ENCODE assay signal across 11 cellular contexts in the genomic region with DNA sequence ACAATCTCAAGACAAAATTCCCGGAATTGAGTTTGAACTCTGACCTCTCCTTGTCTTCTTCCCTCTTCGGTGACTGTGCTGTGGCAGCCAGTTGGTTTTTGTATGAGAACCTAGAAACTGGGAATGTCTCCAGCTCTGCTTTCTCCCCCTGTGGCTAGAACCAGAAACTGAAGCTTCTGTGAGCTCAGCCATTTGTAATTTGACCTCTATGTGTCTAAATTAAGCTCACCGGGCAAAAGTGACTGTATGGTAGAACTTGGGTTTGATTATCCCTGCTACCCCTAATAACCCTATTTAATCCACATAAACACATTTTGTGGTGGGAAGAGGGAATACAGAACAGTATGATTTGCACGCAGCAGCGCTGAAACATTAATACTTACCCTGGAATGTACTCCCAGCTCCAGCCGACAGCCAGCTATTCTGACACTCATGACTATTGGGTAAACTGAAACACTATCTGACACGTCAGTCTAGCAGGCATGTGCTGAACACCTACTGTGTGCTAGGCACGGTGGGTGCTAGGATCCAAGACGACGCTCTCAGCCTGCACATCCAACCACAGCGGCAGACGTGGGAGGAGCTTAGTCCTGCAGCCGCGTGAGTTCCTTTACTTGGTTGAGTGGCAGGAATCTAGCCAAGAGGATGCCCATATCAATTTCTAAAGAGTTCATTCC.
DNase-seq lines count a peak whose midpoint lies in the region; TF ChIP-seq lines count a peak whose summit lies in the region.
"Had no signal": no experiment of that assay in that cellular context is flagged by ENCODE, and none has a peak within 500 bp of the region (broad histone marks: within the 10 kb centered on the region; RNA-seq: fewer than 3 reads in every experiment).

No MANE protein-coding gene starts in this region.

- H2AFZ ChIP-seq in SK-N-SH (ENCODE audit: low read depth), result no peak overlapping the region

- no peak overlapping the region for H3K4me2 ChIP-seq in SK-N-SH

- H3K9ac ChIP-seq in SK-N-SH, result no peak overlapping the region

- in situ Hi-C loops in astrocyte of the spinal cord (cut with HindIII; ENCODE audit: low sequenced_read_pairs), result no loop called here

- H3F3A ChIP-seq in SK-N-SH (replicated peaks; ENCODE audit: insufficient read depth), result no peaks in the 10 kb centered on the region

- no peaks in the 10 kb centered on the region for H3K79me2 ChIP-seq in SK-N-SH (ENCODE audit: insufficient read depth)

- no peak for TF ChIP-seq EP300 in SK-N-SH (IDR thresholded peaks at IDR 0.05; ENCODE audit: borderline replicate concordance in 1 of 2, low read depth in 1 of 2, low read length in 1 of 2)

- no peak overlapping the region for H3K4me3 Mint-ChIP-seq in immature natural killer cell

- no peak for TF ChIP-seq RAD21 in SK-N-SH (IDR thresholded peaks at IDR 0.05; ENCODE audit: low read length)

- H3K36me3 ChIP-seq in HEK293 (ENCODE audit: control insufficient read depth in 2 of 2, insufficient read depth in 1 of 2, low read length in 2 of 2) (no peaks in the 10 kb centered on the region), SK-N-SH (replicated peaks in 1 of 2; ENCODE audit: control insufficient read depth in 1 of 2, insufficient read depth in 2 of 2, low read length in 1 of 2) (no peaks in the 10 kb centered on the region)

- no peaks in the 10 kb centered on the region for H3K4me1 ChIP-seq in HEK293 (ENCODE audit: control insufficient read depth, insufficient read depth, low read length)
- H3K4me1 ChIP-seq in SK-N-SH (ENCODE audit: control insufficient read depth in 1 of 2, insufficient read depth in 2 of 2, low read depth in 1 of 2, low read length in 1 of 2), result no peaks in the 10 kb centered on the region

- TF ChIP-seq CTCF in HEK293 (tag by site-specific recombination; IDR thresholded peaks at IDR 0.05) (no peak), astrocyte of the spinal cord (IDR thresholded peaks at IDR 0.05; ENCODE audit: low read depth, low read length) (peak; percentile 15), SK-N-SH (IDR thresholded peaks at IDR 0.05) (no peak)

- POLR2A ChIA-PET in HEK293 (lab: Yijun Ruan, JAX), result no interaction called here
- POLR2A ChIA-PET in SK-N-SH (lab: Yijun Ruan, JAX), result no interaction called here

- H3K9me3 ChIP-seq in HEK293 (ENCODE audit: control insufficient read depth, insufficient read depth, low read depth, low read length) (no peaks in the 10 kb centered on the region), SK-N-SH (no peaks in the 10 kb centered on the region)

- H3K27me3 Mint-ChIP-seq in immature natural killer cell (ENCODE audit: low read depth in 3 of 3), result peaks cover 0 to 5% (median 0%) of the 10 kb centered on the region in 3 donors

- CTCF ChIA-PET in HEK293 (lab: Yijun Ruan, JAX) (interaction anchor here (0.6 to 1.1 kb wide), 3 partner anchors 13 to 439 kb away, joined by 3 to 4 read pairs (median 3); no protein-coding TSS in a partner anchor), SK-N-SH (lab: Yijun Ruan, JAX) (interaction anchor here (1.0 to 1.4 kb wide), 3 partner anchors 10 to 109 kb away, joined by 3 read pairs; no protein-coding TSS in a partner anchor)

- H4K20me1 ChIP-seq in SK-N-SH (ENCODE audit: insufficient read depth), result no peaks in the 10 kb centered on the region

- H3K4me1 Mint-ChIP-seq in immature natural killer cell, result peaks cover 9 to 19% of the 10 kb centered on the region in 2 donors

- peak; percentile 83 for DNase-seq in astrocyte of the spinal cord (ENCODE audit: low read depth, low spot score)
- peak; percentile 76 for DNase-seq in iPS-NIHi7 (ENCODE audit: extremely low spot score)
- DNase-seq in smooth muscle cell of the brain vasculature (ENCODE audit: low read depth, low spot score), result peak; percentile 69
- no peak for DNase-seq in immature natural killer cell
- no peak for DNase-seq in NCI-H1436 treated with DMSO at 0.1 percent for 48 hours (lab: John Stamatoyannopoulos, UW)
- no peak for DNase-seq in SK-N-SH
- DNase-seq: GDM1, kidney glomerular epithelial cell, NCI-H1694 had no signal

- no peaks in the 10 kb centered on the region for H3K27me3 ChIP-seq in SK-N-SH (ENCODE audit: insufficient read depth)

- WGBS in SK-N-SH (ENCODE audit: low lambda C conversion rate), result 46% methylated on average over 14 of the region's 14 CpGs

- no peak overlapping the region for H3K27ac Mint-ChIP-seq in immature natural killer cell

- no peaks in the 10 kb centered on the region for H3K9me2 ChIP-seq in SK-N-SH

- peaks cover 0 to 4% (median 3%) of the 10 kb centered on the region in 3 donors for H3K36me3 Mint-ChIP-seq in immature natural killer cell

- 0 out of 2 replicates have a peak overlapping the region, but pooled peaks have one; percentile 3 for H3K27ac ChIP-seq in HEK293 (ENCODE audit: extremely low read depth, low read depth, low read length)
- no peak overlapping the region for H3K27ac ChIP-seq in SK-N-SH (ENCODE audit: low read depth in 2 of 2, low read length in 1 of 2)
- H3K27ac ChIP-seq: coronary artery had no signal

- no peak overlapping the region for H3K4me3 ChIP-seq in HEK293 (ENCODE audit: low read depth, low read length)
- H3K4me3 ChIP-seq in astrocyte of the spinal cord (ENCODE audit: low read depth, low read length), result no peak overlapping the region
- no peak overlapping the region for H3K4me3 ChIP-seq in SK-N-SH (ENCODE audit: low read depth in 2 of 2, low read length in 1 of 2)
- H3K4me3 ChIP-seq: coronary artery had no signal

- H3K9me3 Mint-ChIP-seq in immature natural killer cell, result no peaks in the 10 kb centered on the region

TF ChIP-seq in HEK293, 187 proteins besides CTCF, POLR2A, EP300 and RAD21:
- TF ChIP-seq ZNF660 (tag by site-specific recombination; IDR thresholded peaks at IDR 0.05), result peak; percentile 67; the same call in 1 of the 2 replicates
- TF ChIP-seq, protein P1, sequence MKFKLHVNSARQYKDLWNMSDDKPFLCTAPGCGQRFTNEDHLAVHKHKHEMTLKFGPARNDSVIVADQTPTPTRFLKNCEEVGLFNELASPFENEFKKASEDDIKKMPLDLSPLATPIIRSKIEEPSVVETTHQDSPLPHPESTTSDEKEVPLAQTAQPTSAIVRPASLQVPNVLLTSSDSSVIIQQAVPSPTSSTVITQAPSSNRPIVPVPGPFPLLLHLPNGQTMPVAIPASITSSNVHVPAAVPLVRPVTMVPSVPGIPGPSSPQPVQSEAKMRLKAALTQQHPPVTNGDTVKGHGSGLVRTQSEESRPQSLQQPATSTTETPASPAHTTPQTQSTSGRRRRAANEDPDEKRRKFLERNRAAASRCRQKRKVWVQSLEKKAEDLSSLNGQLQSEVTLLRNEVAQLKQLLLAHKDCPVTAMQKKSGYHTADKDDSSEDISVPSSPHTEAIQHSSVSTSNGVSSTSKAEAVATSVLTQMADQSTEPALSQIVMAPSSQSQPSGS (tag by site-specific recombination; IDR thresholded peaks at IDR 0.05; ENCODE audit: low read depth), result no peak
- TF ChIP-seq ZNF549 (tag by site-specific recombination; IDR thresholded peaks at IDR 0.05), result no peak
- peak; percentile 50; the same call in 1 of the 2 replicates for TF ChIP-seq IKZF3 (tag by site-specific recombination; IDR thresholded peaks at IDR 0.05)
- 0 out of 2 replicates have a peak, but pooled peaks have one; percentile 2 for TF ChIP-seq ZNF335 (tag by site-specific recombination; conservative IDR thresholded peaks at IDR 0.05)

TF ChIP-seq in SK-N-SH, 30 proteins besides CTCF, POLR2A, EP300 and RAD21:
- no peak for TF ChIP-seq YY1 (IDR thresholded peaks at IDR 0.05; ENCODE audit: low read depth)
- no peak for TF ChIP-seq TAF1 (IDR thresholded peaks at IDR 0.05; ENCODE audit: borderline replicate concordance, low read depth, low read length)
- no peak for TF ChIP-seq TCF12 (IDR thresholded peaks at IDR 0.05)
- no peak for TF ChIP-seq SMC3 (IDR thresholded peaks at IDR 0.05; ENCODE audit: low read depth, low read length)
- TF ChIP-seq NFIC (IDR thresholded peaks at IDR 0.05; ENCODE audit: borderline replicate concordance), result no peak
- TF ChIP-seq CHD2 (IDR thresholded peaks at IDR 0.05; ENCODE audit: low read length, partially characterized antibody), result no peak

Comparison
In these comparisons a context has a peak if more than half of its experiments do, and no peak if none do; other contexts are left out.
1. DNase-seq: peak in astrocyte of the spinal cord (single experiment), iPS-NIHi7 (single experiment) and smooth muscle cell of the brain vasculature (single experiment); none in immature natural killer cell (0 of 3), NCI-H1436 treated with DMSO at 0.1 percent for 48 hours (single experiment) and SK-N-SH (single experiment).